In genomic region chr1:64953241-64953640, GRCh38 we compare ENCODE assay signal across 18 cellular contexts. TPM values are rescaled to one million over a fixed set of nuclear protein-coding genes. Genes with fewer than 3 reads are reported as not detected.
DNase-seq lines count a peak whose midpoint lies in the region; ATAC-seq, FAIRE-seq and TF ChIP-seq lines count a peak whose summit lies in the region.
"Had no signal": no experiment of that assay in that cellular context is flagged by ENCODE, and none has a peak within 500 bp of the region (broad histone marks: within the 10 kb centered on the region; RNA-seq: fewer than 3 reads in every experiment).

No MANE protein-coding gene starts in this region.

- H3K4me3 ChIP-seq in body of pancreas = no peak overlapping the region
- no peak overlapping the region for H3K4me3 ChIP-seq in pancreas
- no peak overlapping the region for H3K4me3 ChIP-seq in hepatocyte

- H3K9me2 ChIP-seq in hepatocyte (replicated peaks; ENCODE audit: insufficient read depth) = no peaks in the 10 kb centered on the region

- H3K4me1 ChIP-seq in body of pancreas (peaks cover 83% of the 10 kb centered on the region), pancreas (peaks cover 34 to 72% (median 38%) of the 10 kb centered on the region in 3 donors), hepatocyte (ENCODE audit: insufficient read depth) (peaks cover 57% of the 10 kb centered on the region)

- peaks cover 54% of the 10 kb centered on the region for H3K4me1 Mint-ChIP-seq in CD4-positive, alpha-beta T cell (ENCODE audit: low read depth)

- H3K27me3 Mint-ChIP-seq in CD4-positive, alpha-beta T cell = no peaks in the 10 kb centered on the region
- H3K27me3 Mint-ChIP-seq: T-cell had no signal

- peaks cover 29% of the 10 kb centered on the region for H4K20me1 ChIP-seq in hepatocyte (ENCODE audit: insufficient read depth, poor library complexity, severe bottlenecking)

- WGBS in body of pancreas, 2 donors = 19 to 32% methylated on average over 6 of the region's 6 CpGs
- 27 to 33% methylated on average over 6 of the region's 6 CpGs for WGBS in pancreas, 2 donors
- 62% methylated on average over 6 of the region's 6 CpGs for WGBS in hepatocyte (ENCODE audit: low lambda C conversion rate, missing lambda C conversion rate)

- POLR2A ChIA-PET in CD4-positive, alpha-beta T cell (lab: Charles Lee) = interaction anchor here (1.1 to 2.3 kb wide), 4 partner anchors 9 to 76 kb away, joined by 3 to 10 read pairs (median 7); partner anchors contain the start of gene JAK1

- H2AFZ ChIP-seq in hepatocyte = no peak overlapping the region

- H3K9me3 Mint-ChIP-seq in CD4-positive, alpha-beta T cell = no peaks in the 10 kb centered on the region
- H3K9me3 Mint-ChIP-seq: H9, T-cell had no signal

- CTCF ChIA-PET in CD4-positive, alpha-beta T cell (lab: Charles Lee) = interaction anchor here (1.0 to 1.6 kb wide), 2 partner anchors 9 to 122 kb away, joined by 3 read pairs; no protein-coding TSS in a partner anchor

- no peak for TF ChIP-seq CTCF in CD4-positive, alpha-beta T cell (IDR thresholded peaks at IDR 0.05)
- TF ChIP-seq CTCF in body of pancreas (IDR thresholded peaks at IDR 0.05) (no peak), pancreas (IDR thresholded peaks at IDR 0.05) (no peak), hepatocyte (IDR thresholded peaks at IDR 0.05; ENCODE audit: poor library complexity) (no peak)

- H3K36me3 ChIP-seq in body of pancreas (replicated peaks in 1 of 2; ENCODE audit: insufficient read depth in 1 of 2, low read depth in 2 of 2) = no peaks in the 10 kb centered on the region
- H3K36me3 ChIP-seq in pancreas = no peaks in the 10 kb centered on the region
- no peaks in the 10 kb centered on the region for H3K36me3 ChIP-seq in hepatocyte (replicated peaks; ENCODE audit: insufficient read depth, low read depth)

- H3K27ac Mint-ChIP-seq in CD4-positive, alpha-beta T cell = no peak overlapping the region
- H3K27ac Mint-ChIP-seq: H9 had no signal

- no peaks in the 10 kb centered on the region for H3K27me3 ChIP-seq in CD4-positive, alpha-beta T cell (ENCODE audit: control insufficient read depth, insufficient read depth, low read length)
- H3K27me3 ChIP-seq in body of pancreas (no peaks in the 10 kb centered on the region), pancreas (no peaks in the 10 kb centered on the region), hepatocyte (no peaks in the 10 kb centered on the region)

- peaks cover 93% of the 10 kb centered on the region for H3K79me2 ChIP-seq in hepatocyte

- FAIRE-seq in GM12892 (lab: Jason Lieb, UNC) = peak; percentile 46
- no peak for FAIRE-seq in pancreas (lab: Jason Lieb, UNC)
- FAIRE-seq: HTR-8/SVneo had no signal

- no peaks in the 10 kb centered on the region for H3K9me3 ChIP-seq in CD4-positive, alpha-beta T cell (ENCODE audit: control insufficient read depth, low read length)
- H3K9me3 ChIP-seq in body of pancreas (no peaks in the 10 kb centered on the region), pancreas (no peaks in the 10 kb centered on the region), hepatocyte (ENCODE audit: low read depth) (no peaks in the 10 kb centered on the region)
- H3K9me3 ChIP-seq: Caco-2 had no signal

- ATAC-seq in CD4-positive, alpha-beta T cell (ENCODE audit: poor library complexity) = no peak
- ATAC-seq in body of pancreas (peak; percentile 46), pancreas (peak; percentile 44 to 73 (median 55))
- ATAC-seq: T-cell had no signal

- peak overlapping the region; percentile 12 for H3K4me3 Mint-ChIP-seq in CD4-positive, alpha-beta T cell
- H3K4me3 Mint-ChIP-seq: H9 had no signal

- no peak overlapping the region for H3K27ac ChIP-seq in CD4-positive, alpha-beta T cell (ENCODE audit: low read depth, low read length)
- peak overlapping the region; percentile 10 to 45 (median 34) for H3K27ac ChIP-seq in body of pancreas
- H3K27ac ChIP-seq in pancreas = no peak overlapping the region
- no peak overlapping the region for H3K27ac ChIP-seq in hepatocyte

- intact Hi-C loops in CD4-positive, alpha-beta T cell (cut with DNase I, micrococcal nuclease) = no loop called here
- intact Hi-C loops in body of pancreas (cut with DNase I) (no loop called here), pancreas (cut with DNase I) (no loop called here)

- no peak overlapping the region for H3K4me2 ChIP-seq in hepatocyte

- no peaks in the 10 kb centered on the region for H3K36me3 Mint-ChIP-seq in CD4-positive, alpha-beta T cell (ENCODE audit: low read depth)

- DNase-seq in CD4-positive, alpha-beta T cell = no peak
- DNase-seq in GM12892 (ENCODE audit: insufficient read length) (no peak), body of pancreas (peak in 2 of 4 donors; percentile 32 to 48), pancreas (no peak), NCI-H2227 treated with DMSO at 0.1 percent for 48 hours (lab: John Stamatoyannopoulos, UW) (no peak), HPDE6-E6E7 (ENCODE audit: extremely low spot score) (no peak), hepatocyte (ENCODE audit: low spot score) (no peak)
- DNase-seq: C1 segment of cervical spinal cord, Caco-2, DMS153, H9, MV-4-11, NCI-H1417, NCI-H1930, NCI-H446 treated with DMSO at 0.1 percent for 48 hours, NCI-H748 treated with DMSO at 0.1 percent for 48 hours, T-cell had no signal

- TF ChIP-seq POLR2A in GM12892 (IDR thresholded peaks at IDR 0.05; ENCODE audit: low read depth, low read length) = no peak
- TF ChIP-seq POLR2A in body of pancreas (IDR thresholded peaks at IDR 0.05) = no peak

RNA-seq across cellular contexts. Expression of gene JAK1, which starts 13.1 kb away (rescaled TPM):
- 100 to 1,000 TPM; 240 to 252 TPM for total RNA-seq in CD4-positive, alpha-beta T cell
- 21.8 TPM for polyA plus RNA-seq in GM12892 (2012; ENCODE audit: missing spikeins)
- 100 to 1,000 TPM; 106 to 136 TPM for total RNA-seq in body of pancreas
- total RNA-seq in pancreas = 10 to 100 TPM; 44.3 to 89.8 (median 54.4) TPM
- polyA plus RNA-seq in pancreas = 10 to 100 TPM; 15.5 to 26.5 TPM
- total RNA-seq in hepatocyte = 102 and 104 TPM in 2 replicates
- polyA plus RNA-seq in hepatocyte = 60.2 and 63.5 TPM in 2 replicates

Comparison
In these comparisons a context has a peak if more than half of its experiments do, and no peak if none do; other contexts are left out.
1. H3K27ac ChIP-seq: peak in body of pancreas (4 of 4); none in CD4-positive, alpha-beta T cell (single experiment), pancreas (0 of 4) and hepatocyte (single experiment).